12 cellular contexts compared by ENCODE assay signal in the genomic region with DNA sequence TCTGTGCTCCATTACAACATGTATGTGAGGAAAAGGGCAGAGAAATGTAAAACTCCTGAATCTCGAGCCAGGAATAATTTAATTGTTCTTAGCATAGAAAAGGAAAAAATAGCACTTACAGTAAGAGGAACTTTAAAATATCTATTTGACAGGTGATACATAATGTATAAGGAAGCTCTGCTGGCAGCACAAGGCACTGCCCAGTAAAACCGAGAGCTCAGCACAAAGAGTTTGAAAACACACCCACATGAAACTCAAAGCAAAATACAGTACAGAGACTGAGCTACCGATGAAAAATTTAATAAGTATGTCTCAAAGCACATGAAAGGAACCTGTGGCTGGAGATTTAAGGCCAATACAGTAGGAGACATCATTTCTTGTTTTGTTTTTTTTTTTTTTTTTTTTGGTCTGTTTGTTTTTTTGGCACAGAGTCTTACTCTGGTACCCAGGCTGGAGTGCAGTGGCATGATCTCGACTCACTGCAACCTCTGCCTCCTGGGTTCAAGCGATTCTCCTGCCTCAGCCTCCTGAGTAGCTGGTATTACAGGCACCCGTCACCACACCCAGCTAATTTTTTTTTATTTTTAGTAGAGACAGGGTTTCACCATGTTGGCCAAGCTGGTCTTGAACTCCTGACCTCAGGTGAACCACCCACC. TPM values are rescaled to one million over a fixed set of nuclear protein-coding genes. Genes with fewer than 3 reads are reported as not detected.
DNase-seq lines count a peak whose midpoint lies in the region; ATAC-seq, FAIRE-seq and TF ChIP-seq lines count a peak whose summit lies in the region.
"Had no signal": no experiment of that assay in that cellular context is flagged by ENCODE, and none has a peak within 500 bp of the region (broad histone marks: within the 10 kb centered on the region; RNA-seq: fewer than 3 reads in every experiment).

No MANE protein-coding gene starts in this region.

- H3K27ac Mint-ChIP-seq in nephron: peak overlapping the region in 2 of 3 experiments; percentile 15 to 20

- H4K20me1 ChIP-seq in OCI-LY1 (ENCODE audit: insufficient read depth, low read length): no peaks in the 10 kb centered on the region

- peaks cover 5% of the 10 kb centered on the region; the same call in 1 of the 2 replicates for H3K36me3 ChIP-seq in OCI-LY1 (ENCODE audit: insufficient read depth, low read length)
- no peaks in the 10 kb centered on the region for H3K36me3 ChIP-seq in pancreas

- TF ChIP-seq CTCF in GM12874 (IDR thresholded peaks at IDR 0.05; ENCODE audit: insufficient read depth, low read depth, low read length): 0 out of 2 replicates have a peak, but pooled peaks have one; percentile 7
- no peak for TF ChIP-seq CTCF in GM20000 (IDR thresholded peaks at IDR 0.05; ENCODE audit: extremely low read depth, missing control alignments)
- TF ChIP-seq CTCF in OCI-LY1 (IDR thresholded peaks at IDR 0.05; ENCODE audit: low read length): no peak
- no peak for TF ChIP-seq CTCF in nephron (IDR thresholded peaks at IDR 0.05; ENCODE audit: unreplicated experiment in 3 of 3)
- no peak for TF ChIP-seq CTCF in pancreas (IDR thresholded peaks at IDR 0.05)

- intact Hi-C loops in pancreas (cut with DNase I): loop anchor here in 1 of 3 donors (5.0 kb wide), 1 partner anchor 59 kb away; no protein-coding TSS in a partner anchor

- H3K9me2 ChIP-seq in OCI-LY1 (ENCODE audit: low read depth, low read length): no peaks in the 10 kb centered on the region

- H3K4me1 ChIP-seq in OCI-LY1 (ENCODE audit: insufficient read depth, low read length, severe bottlenecking): peaks cover 42% of the 10 kb centered on the region
- H3K4me1 ChIP-seq in pancreas: peaks cover 23 to 37% (median 36%) of the 10 kb centered on the region in 3 donors

- 82 to 83% methylated on average over 6 of the region's 6 CpGs for WGBS in pancreas, 2 donors

- H3K9me3 ChIP-seq in OCI-LY1 (ENCODE audit: low read length): no peaks in the 10 kb centered on the region
- H3K9me3 ChIP-seq in pancreas: no peaks in the 10 kb centered on the region

- ATAC-seq in HG03571 (IDR thresholded peaks at IDR 0.05; ENCODE audit: unreplicated experiment) (no peak), HG02798 (IDR thresholded peaks at IDR 0.05; ENCODE audit: poor library complexity, unreplicated experiment) (no peak), pancreas (no peak)

- H3K36me3 Mint-ChIP-seq in nephron (ENCODE audit: low read depth): peaks cover 8% of the 10 kb centered on the region

- H3K9ac ChIP-seq in OCI-LY1 (ENCODE audit: low read length): no peak overlapping the region

- no peaks in the 10 kb centered on the region for H3K79me2 ChIP-seq in OCI-LY1 (ENCODE audit: insufficient read depth, low read length)

- H3K4me3 ChIP-seq in OCI-LY1 (ENCODE audit: low read depth, low read length, poor library complexity, severe bottlenecking): no peak overlapping the region
- H3K4me3 ChIP-seq in pancreas: no peak overlapping the region

- H3K4me3 Mint-ChIP-seq in nephron: no peak overlapping the region

- DNase-seq in GM20000 (ENCODE audit: low spot score): peak; percentile 31
- DNase-seq in pancreas: no peak
- no peak for DNase-seq in DMS114 treated with DMSO at 0.1 percent for 48 hours (lab: John Stamatoyannopoulos, UW; ENCODE audit: unreplicated experiment)
- DNase-seq: effector CD8-positive, alpha-beta T cell; SIG-M5; stimulated activated naive CD4-positive, alpha-beta T cell treated with Interleukin-2 at 50 U/mL for 16 hours had no signal

- H2AFZ ChIP-seq in OCI-LY1 (ENCODE audit: low read length): no peak overlapping the region

- H3K27ac ChIP-seq in OCI-LY1 (ENCODE audit: low read depth, low read length, poor library complexity, severe bottlenecking): no peak overlapping the region
- no peak overlapping the region for H3K27ac ChIP-seq in pancreas

- peaks cover 24% of the 10 kb centered on the region for H3K4me1 Mint-ChIP-seq in nephron

- H3K9me3 Mint-ChIP-seq in nephron: no peaks in the 10 kb centered on the region

- no peaks in the 10 kb centered on the region for H3K27me3 Mint-ChIP-seq in nephron (ENCODE audit: low read depth)

- H3F3A ChIP-seq in OCI-LY1 (ENCODE audit: insufficient read depth, low read length): no peaks in the 10 kb centered on the region; the same call in 1 of the 2 replicates

- 0 out of 2 replicates have a peak overlapping the region, but pooled peaks have one; percentile 19 for H3K4me2 ChIP-seq in OCI-LY1 (ENCODE audit: low read length)

- no peak for FAIRE-seq in pancreas (lab: Jason Lieb, UNC)
- FAIRE-seq: keratinocyte had no signal

- H3K27me3 ChIP-seq in OCI-LY1 (ENCODE audit: insufficient read depth, low read length) (no peaks in the 10 kb centered on the region), pancreas (no peaks in the 10 kb centered on the region)

RNA-seq across cellular contexts. Expression of a gene that starts 19.2 kb away (rescaled TPM):
- 10 to 100 TPM; 29.6 to 43.9 (median 35.3) TPM for total RNA-seq in pancreas
- polyA plus RNA-seq in pancreas: 10 to 100 TPM; 17.1 to 19.8 TPM
